9 cellular contexts compared by ENCODE assay signal in genomic region chr16:83835972-83836566, GRCh38. TPM values are rescaled to one million over a fixed set of nuclear protein-coding genes. Genes with fewer than 3 reads are reported as not detected.
A peak's percentile ranks its signal among the peaks of the same experiment; 100 is the strongest.
DNase-seq lines count a peak whose midpoint lies in the region; ATAC-seq and TF ChIP-seq lines count a peak whose summit lies in the region.
"Had no signal": no experiment of that assay in that cellular context is flagged by ENCODE, and none has a peak within 500 bp of the region (broad histone marks: within the 10 kb centered on the region; RNA-seq: fewer than 3 reads in every experiment).

No MANE protein-coding gene starts in this region.

- TF ChIP-seq POLR2A in suprapubic skin (IDR thresholded peaks at IDR 0.05) (no peak), GM18505 (IDR thresholded peaks at IDR 0.05; ENCODE audit: borderline replicate concordance, extremely low read depth, insufficient read depth, insufficient read length) (no peak)

- TF ChIP-seq EP300 in suprapubic skin (IDR thresholded peaks at IDR 0.05), result no peak

- peaks cover 2% of the 10 kb centered on the region for H3K4me1 ChIP-seq in mesenchymal stem cell (ENCODE audit: control insufficient read depth, insufficient read depth, low read depth, low read length)
- H3K4me1 ChIP-seq in tibial artery, result no peaks in the 10 kb centered on the region
- H3K4me1 ChIP-seq in suprapubic skin, result no peaks in the 10 kb centered on the region

- H3K36me3 ChIP-seq in mesenchymal stem cell (ENCODE audit: control insufficient read depth in 1 of 2, insufficient read depth in 2 of 2, low read depth in 1 of 2, low read length in 2 of 2) (no peaks in the 10 kb centered on the region), tibial artery (no peaks in the 10 kb centered on the region), suprapubic skin (no peaks in the 10 kb centered on the region)

- H2AFZ ChIP-seq in mesenchymal stem cell (ENCODE audit: low read depth, low read length), result no peak overlapping the region

- H3K18ac ChIP-seq in mesenchymal stem cell (ENCODE audit: low read depth in 1 of 2, low read length in 2 of 2), result no peak overlapping the region

- H4K8ac ChIP-seq in mesenchymal stem cell (ENCODE audit: low read length), result no peak overlapping the region

- TF ChIP-seq CTCF in tibial artery (IDR thresholded peaks at IDR 0.05) (no peak), suprapubic skin (IDR thresholded peaks at IDR 0.05) (no peak)

- H2BK12ac ChIP-seq in mesenchymal stem cell (ENCODE audit: low read length in 2 of 2), result no peak overlapping the region

- H3K79me1 ChIP-seq in mesenchymal stem cell (replicated peaks; ENCODE audit: low read length, poor library complexity, severe bottlenecking), result no peaks in the 10 kb centered on the region

- 43% methylated on average over 6 of the region's 6 CpGs for WGBS in mesenchymal stem cell
- 77% methylated on average over 6 of the region's 6 CpGs for WGBS in suprapubic skin

- H2AK5ac ChIP-seq in mesenchymal stem cell (ENCODE audit: low read length, severe bottlenecking), result no peak overlapping the region

- H4K91ac ChIP-seq in mesenchymal stem cell (ENCODE audit: low read length), result no peak overlapping the region

- peak overlapping the region; percentile 38 for H3K27ac ChIP-seq in mesenchymal stem cell (ENCODE audit: low read length, poor library complexity, severe bottlenecking)
- no peak overlapping the region for H3K27ac ChIP-seq in tibial artery
- no peak overlapping the region for H3K27ac ChIP-seq in suprapubic skin

- no peak overlapping the region for H3K4me2 ChIP-seq in mesenchymal stem cell (ENCODE audit: low read length, poor library complexity, severe bottlenecking)

- intact Hi-C loops in tibial artery (cut with DNase I; ENCODE audit: low total_unique reads), result no loop called here

- no peak overlapping the region for H3K4me3 ChIP-seq in mesenchymal stem cell (ENCODE audit: insufficient read depth in 1 of 2, low read depth in 1 of 2, low read length in 2 of 2)
- no peak overlapping the region for H3K4me3 ChIP-seq in tibial artery
- H3K4me3 ChIP-seq in suprapubic skin, result no peak overlapping the region

- DNase-seq in DMS153 treated with DMSO at 0.1 percent for 48 hours (lab: John Stamatoyannopoulos, UW; ENCODE audit: unreplicated experiment), result peak; percentile 50
- peak; percentile 80 for DNase-seq in M059J (ENCODE audit: low read depth)
- peak; percentile 76 for DNase-seq in amniotic epithelial cell (ENCODE audit: low read depth)
- peak; percentile 83 for DNase-seq in mesenchymal stem cell
- DNase-seq in NAMALWA (ENCODE audit: low spot score), result no peak
- no peak for DNase-seq in tibial artery
- no peak for DNase-seq in suprapubic skin (ENCODE audit: low spot score in 2 of 2)
- DNase-seq: activated naive CD4-positive, alpha-beta T cell treated with Interleukin-2 at 50 U/mL for 16 hours had no signal

- no peak overlapping the region for H3K23ac ChIP-seq in mesenchymal stem cell (ENCODE audit: low read length in 2 of 2)

- no peak overlapping the region for H2BK15ac ChIP-seq in mesenchymal stem cell (ENCODE audit: low read depth, poor library complexity, severe bottlenecking)

- H3K9me3 ChIP-seq in mesenchymal stem cell (ENCODE audit: control insufficient read depth, low read length), result no peaks in the 10 kb centered on the region
- no peaks in the 10 kb centered on the region for H3K9me3 ChIP-seq in tibial artery
- H3K9me3 ChIP-seq in suprapubic skin, result no peaks in the 10 kb centered on the region

- H2BK120ac ChIP-seq in mesenchymal stem cell (ENCODE audit: low read depth, low read length), result no peak overlapping the region

- peaks cover 0 to 3% of the 10 kb centered on the region in 2 experiments for H3K27me3 ChIP-seq in mesenchymal stem cell (ENCODE audit: control insufficient read depth in 1 of 2, insufficient read depth in 1 of 2, low read length in 2 of 2)
- H3K27me3 ChIP-seq in tibial artery, result no peaks in the 10 kb centered on the region
- H3K27me3 ChIP-seq in suprapubic skin, result peaks cover 11% of the 10 kb centered on the region

- no peak overlapping the region for H3K14ac ChIP-seq in mesenchymal stem cell (ENCODE audit: low read length in 2 of 2)

- no peak overlapping the region for H3K4ac ChIP-seq in mesenchymal stem cell (ENCODE audit: low read depth in 1 of 2, low read length in 2 of 2)

- H3K9ac ChIP-seq in mesenchymal stem cell (ENCODE audit: low read length), result no peak overlapping the region

- no peak overlapping the region for H2BK5ac ChIP-seq in mesenchymal stem cell (ENCODE audit: low read depth, low read length, poor library complexity, severe bottlenecking)

- ATAC-seq in GM18505 (IDR thresholded peaks at IDR 0.05; ENCODE audit: unreplicated experiment), result no peak

RNA-seq across cellular contexts. Expression of gene HSBP1, which starts 28.3 kb away (rescaled TPM):
- 85.5 and 151 TPM in 2 replicates for total RNA-seq in M059J (2014; rRNA removed; shearing (Covaris generic))
- 183 TPM for polyA plus RNA-seq in mesenchymal stem cell (2013, experiment 1 of 2)
- polyA plus RNA-seq in mesenchymal stem cell (2013, experiment 2 of 2), result 189 TPM
- 10 to 100 TPM; 13.4 to 22.0 (median 17.2) TPM for total RNA-seq in suprapubic skin

Comparison
In these comparisons a context has a peak if more than half of its experiments do, and no peak if none do; other contexts are left out.
1. DNase-seq: peak in DMS153 treated with DMSO at 0.1 percent for 48 hours (single experiment), M059J (single experiment), amniotic epithelial cell (single experiment) and mesenchymal stem cell (single experiment); none in NAMALWA (single experiment), tibial artery (0 of 2) and suprapubic skin (0 of 2).